In genomic region chr14:81169267-81169666, GRCh38 we compare ENCODE assay signal across 8 cellular contexts. TPM values are rescaled to one million over a fixed set of nuclear protein-coding genes. Genes with fewer than 3 reads are reported as not detected.
DNase-seq lines count a peak whose midpoint lies in the region; ATAC-seq, FAIRE-seq and TF ChIP-seq lines count a peak whose summit lies in the region.

No MANE protein-coding gene starts in this region.

- H2BK12ac ChIP-seq in mesenchymal stem cell (ENCODE audit: low read length in 2 of 2): no peak overlapping the region

- H3K36me3 ChIP-seq in K562 (ENCODE audit: control insufficient read depth, insufficient read depth, low read length) (no peaks in the 10 kb centered on the region), mesenchymal stem cell (ENCODE audit: control insufficient read depth in 1 of 2, insufficient read depth in 2 of 2, low read depth in 1 of 2, low read length in 2 of 2) (peaks cover 0 to 1% of the 10 kb centered on the region in 2 experiments), tibial artery (no peaks in the 10 kb centered on the region)

- no peak overlapping the region for H3K23ac ChIP-seq in mesenchymal stem cell (ENCODE audit: low read length in 2 of 2)

- no peak for ATAC-seq in activated T-cell treated with anti-CD3 and anti-CD28 coated beads, Interleukin-2, amount 50 U/mL, for 72 hours (replicated peaks in 1 of 2)
- ATAC-seq in K562: no peak
- no peak for ATAC-seq in GM21447 (IDR thresholded peaks at IDR 0.05; ENCODE audit: unreplicated experiment)

- H3K4me3 ChIP-seq in K562 (no peak overlapping the region), mesenchymal stem cell (ENCODE audit: insufficient read depth in 1 of 2, low read depth in 1 of 2, low read length in 2 of 2) (peak overlapping the region in 1 of 2 experiments; percentile 82), tibial artery (peak overlapping the region; percentile 61)

- no peak overlapping the region for H4K91ac ChIP-seq in mesenchymal stem cell (ENCODE audit: low read length)

- no peak for FAIRE-seq in K562 (lab: Jason Lieb, UNC)

- no peaks in the 10 kb centered on the region for H3K27me3 Mint-ChIP-seq in activated T-cell treated with anti-CD3 and anti-CD28 coated beads, Interleukin-2, amount 50 U/mL, for 72 hours (ENCODE audit: low read depth)

- 64% methylated on average over 4 of the region's 4 CpGs for WGBS in K562 (ENCODE audit: insufficient coverage, low coverage, missing lambda C conversion rate)
- 100% methylated on average over 3 of the region's 4 CpGs for WGBS in mesenchymal stem cell

- intact Hi-C loops in K562 (cut with micrococcal nuclease): no loop called here
- intact Hi-C loops in tibial artery (cut with DNase I; ENCODE audit: low total_unique reads): no loop called here

- no peaks in the 10 kb centered on the region for H4K20me1 ChIP-seq in K562 (replicated peaks; ENCODE audit: control insufficient read depth, insufficient read depth, low read length)

- TF ChIP-seq EP300 in K562 (IDR thresholded peaks at IDR 0.05; ENCODE audit: low read length): no peak

- H3K9ac ChIP-seq in K562 (ENCODE audit: insufficient read depth in 1 of 2, low read depth in 2 of 2, low read length in 2 of 2) (no peak overlapping the region), mesenchymal stem cell (ENCODE audit: low read length) (peak overlapping the region; percentile 85)

- H2AK5ac ChIP-seq in mesenchymal stem cell (ENCODE audit: low read length, severe bottlenecking): no peak overlapping the region

- H2BK5ac ChIP-seq in mesenchymal stem cell (ENCODE audit: low read depth, low read length, poor library complexity, severe bottlenecking): no peak overlapping the region

- H2BK120ac ChIP-seq in mesenchymal stem cell (ENCODE audit: low read depth, low read length): no peak overlapping the region

- CTCF ChIA-PET in K562 (lab: Yijun Ruan, JAX; ENCODE audit: low intra/inter-chr PET ratio): no interaction called here

- no peak overlapping the region for H3K27ac ChIP-seq in K562 (ENCODE audit: extremely low read depth, low read depth, low read length)
- no peak overlapping the region for H3K27ac ChIP-seq in mesenchymal stem cell (ENCODE audit: low read length, poor library complexity, severe bottlenecking)
- H3K27ac ChIP-seq in tibial artery: peak overlapping the region; percentile 86

- H2AFZ ChIP-seq in K562 (ENCODE audit: low read depth, low read length): peak overlapping the region; percentile 100
- no peak overlapping the region for H2AFZ ChIP-seq in mesenchymal stem cell (ENCODE audit: low read depth, low read length)

- H3K27ac Mint-ChIP-seq in activated T-cell treated with anti-CD3 and anti-CD28 coated beads, Interleukin-2, amount 50 U/mL, for 72 hours: peak overlapping the region; percentile 79

- TF ChIP-seq RAD21 in K562 (CRISPR knock-in tag; conservative IDR thresholded peaks at IDR 0.05 in 1 of 2, IDR thresholded peaks at IDR 0.05 in 1 of 2): no peak

- POLR2A ChIA-PET in K562 (lab: Yijun Ruan, JAX): interaction anchor here (0.7 kb wide), 1 partner anchor 216 kb away, joined by 3 read pairs; no protein-coding TSS in a partner anchor

- H3K79me1 ChIP-seq in mesenchymal stem cell (replicated peaks; ENCODE audit: low read length, poor library complexity, severe bottlenecking): peaks cover 2% of the 10 kb centered on the region

- H3K4me1 ChIP-seq in K562 (replicated peaks in 1 of 2; ENCODE audit: control insufficient read depth in 2 of 2, insufficient read depth in 2 of 2, low read length in 2 of 2) (peaks cover 4 to 8% of the 10 kb centered on the region in 2 experiments; a peak in 4 of 5 replicates), mesenchymal stem cell (ENCODE audit: control insufficient read depth, insufficient read depth, low read depth, low read length) (peaks cover 6% of the 10 kb centered on the region), tibial artery (peaks cover 0 to 13% (median 3%) of the 10 kb centered on the region in 4 donors)

- no peak for TF ChIP-seq POLR2A in K562 (conservative IDR thresholded peaks at IDR 0.05)

- H3K9me1 ChIP-seq in K562 (ENCODE audit: control insufficient read depth, insufficient read depth, low read length): no peaks in the 10 kb centered on the region

- H3K27me3 ChIP-seq in K562 (ENCODE audit: control insufficient read depth in 2 of 2, insufficient read depth in 2 of 2, low read length in 2 of 2): no peaks in the 10 kb centered on the region
- H3K27me3 ChIP-seq in mesenchymal stem cell (ENCODE audit: control insufficient read depth in 1 of 2, insufficient read depth in 1 of 2, low read length in 2 of 2): no peaks in the 10 kb centered on the region
- H3K27me3 ChIP-seq in tibial artery: no peaks in the 10 kb centered on the region

- no peak overlapping the region for H3K4ac ChIP-seq in mesenchymal stem cell (ENCODE audit: low read depth in 1 of 2, low read length in 2 of 2)

- H3K79me2 ChIP-seq in K562 (ENCODE audit: control insufficient read depth, insufficient read depth, low read length): no peaks in the 10 kb centered on the region

- H4K8ac ChIP-seq in mesenchymal stem cell (ENCODE audit: low read length): peak overlapping the region; percentile 98

- no peak for DNase-seq in activated T-cell treated with anti-CD3 and anti-CD28 coated beads, Interleukin-2, amount 50 U/mL, for 72 hours
- no peak for DNase-seq in activated T-cell treated with anti-CD3 and anti-CD28 coated beads for 4 hours
- no peak for DNase-seq in K562 (ENCODE audit: extremely low read depth in 1 of 4, low spot score in 3 of 4)
- no peak for DNase-seq in mesenchymal stem cell
- no peak for DNase-seq in tibial artery
- DNase-seq in stimulated activated CD4-positive, alpha-beta T cell treated with anti-CD3 and anti-CD28 coated beads, Interleukin-4, amount 100 ng/mL, for 4 hours: no peak
- no peak for DNase-seq in HCEC 1CT

- no peak overlapping the region for H2BK15ac ChIP-seq in mesenchymal stem cell (ENCODE audit: low read depth, poor library complexity, severe bottlenecking)

- peak overlapping the region; percentile 86 to 94 for H3K4me3 Mint-ChIP-seq in activated T-cell treated with anti-CD3 and anti-CD28 coated beads, Interleukin-2, amount 50 U/mL, for 72 hours

- BruUV-seq in K562 (replicated peaks; lab: Mats Ljungman, UMichigan): no TSS peak

- TF ChIP-seq CTCF in K562 (IDR thresholded peaks at IDR 0.05 in 2 of 3, conservative IDR thresholded peaks at IDR 0.05 in 1 of 3; ENCODE audit: insufficient read depth in 2 of 3, low read depth in 1 of 3, low read length in 3 of 3) (no peak), tibial artery (IDR thresholded peaks at IDR 0.05) (no peak)

- in situ Hi-C loops in K562 (cut with MboI): no loop called here

- peaks cover 25% of the 10 kb centered on the region for H3K4me1 Mint-ChIP-seq in activated T-cell treated with anti-CD3 and anti-CD28 coated beads, Interleukin-2, amount 50 U/mL, for 72 hours (ENCODE audit: low read depth)

- no peak overlapping the region for H3K14ac ChIP-seq in mesenchymal stem cell (ENCODE audit: low read length in 2 of 2)

- H3K4me2 ChIP-seq in K562 (ENCODE audit: insufficient read depth, low read length) (no peak overlapping the region), mesenchymal stem cell (ENCODE audit: low read length, poor library complexity, severe bottlenecking) (no peak overlapping the region)

- H3K9me3 Mint-ChIP-seq in activated T-cell treated with anti-CD3 and anti-CD28 coated beads, Interleukin-2, amount 50 U/mL, for 72 hours: no peaks in the 10 kb centered on the region

- H3K36me3 Mint-ChIP-seq in activated T-cell treated with anti-CD3 and anti-CD28 coated beads, Interleukin-2, amount 50 U/mL, for 72 hours (ENCODE audit: insufficient read depth in 2 of 2): no peaks in the 10 kb centered on the region

- H3K9me3 ChIP-seq in K562 (replicated peaks; ENCODE audit: control insufficient read depth, insufficient read depth, low read depth, low read length) (no peaks in the 10 kb centered on the region), mesenchymal stem cell (ENCODE audit: control insufficient read depth, low read length) (no peaks in the 10 kb centered on the region), tibial artery (no peaks in the 10 kb centered on the region)

- H3K18ac ChIP-seq in mesenchymal stem cell (ENCODE audit: low read depth in 1 of 2, low read length in 2 of 2): no peak overlapping the region

TF ChIP-seq in K562, 482 proteins besides CTCF, POLR2A, EP300 and RAD21:
- TF ChIP-seq XRCC4 (IDR thresholded peaks at IDR 0.05; ENCODE audit: extremely low read depth, insufficient read depth, insufficient read length) (no peak), DMBX1 (CRISPR knock-in tag; IDR thresholded peaks at IDR 0.05; ENCODE audit: borderline replicate concordance) (no peak), RBM25 (IDR thresholded peaks at IDR 0.05; ENCODE audit: low read depth, low read length, severe bottlenecking) (peak; percentile 79), BRCA1 (IDR thresholded peaks at IDR 0.05) (no peak), BRCA1 (CRISPR knock-in tag; IDR thresholded peaks at IDR 0.05) (no peak), BCOR (IDR thresholded peaks at IDR 0.05) (peak; percentile 57; the same call in 1 of the 2 replicates), ZNF197 (CRISPR knock-in tag; IDR thresholded peaks at IDR 0.05; ENCODE audit: low read depth) (no peak), ADNP (tag; IDR thresholded peaks at IDR 0.05) (peak; percentile 54; the same call in 1 of the 2 replicates), NR4A1 (CRISPR knock-in tag; IDR thresholded peaks at IDR 0.05) (no peak), NR4A1 (tag; IDR thresholded peaks at IDR 0.05) (no peak)

RNA-seq across cellular contexts. Expression of gene GTF2A1, which starts 51.5 kb away (rescaled TPM):
- total RNA-seq in activated T-cell treated with anti-CD3 and anti-CD28 coated beads, Interleukin-2, amount 50 U/mL, for 72 hours: 10 to 100 TPM; 52.3 to 58.6 TPM
- total RNA-seq in K562 (2011; cell fraction: chromatin; rRNA removed; ENCODE audit: low replicate concordance): 13.8 and 20.8 TPM in 2 replicates
- total RNA-seq in K562 (2011; cell fraction: nucleolus; rRNA removed): 3.3 and 5.3 TPM in 2 replicates
- 8.1 and 12.6 TPM in 2 replicates for total RNA-seq in K562 (2011; cell fraction: nucleoplasm; rRNA removed)
- 14.4 and 14.7 TPM in 2 replicates for total RNA-seq in K562 (2014; rRNA removed)
- 18.5 and 21.2 TPM in 2 replicates for total RNA-seq in K562 (2014; rRNA removed; fragmentation: Illumina TruSeq; extraction: Trizol)
- 16.4 and 18.0 TPM in 2 replicates for total RNA-seq in K562 (2015; rRNA removed; fragmentation: Illumina TruSeq; extraction: Trizol)
- 20.9 and 22.8 TPM in 2 replicates for total RNA-seq in K562 (2021)
- 21.9 and 23.6 TPM in 2 replicates for polyA plus RNA-seq in K562 (2011; rRNA removed)
- polyA plus RNA-seq in K562 (2011; cell fraction: cytosol; rRNA removed): 15.7 and 21.9 TPM in 2 replicates
- 12.3 and 14.5 TPM in 2 replicates for polyA plus RNA-seq in K562 (2011; cell fraction: nucleus; rRNA removed)
- polyA plus RNA-seq in K562 (2012): 8.3 and 10.1 TPM in 2 replicates
- polyA plus RNA-seq in K562 (2014; fragmentation: Illumina TruSeq; extraction: Trizol): 13.0 and 14.6 TPM in 2 replicates
- 1 to 10 TPM; 3.4 to 5.2 TPM for polyA plus RNA-seq in K562 (2014; fragmentation: Nextera tagmentation; extraction: Ambion mirVana)
- polyA plus RNA-seq in K562 (2014; rRNA removed): 12.9 and 15.5 TPM in 2 replicates
- 44.1 and 54.7 TPM in 2 replicates for polyA minus RNA-seq in K562 (2011; rRNA and poly(A)+ RNA removed)
- 18.2 and 35.0 TPM in 2 replicates for polyA minus RNA-seq in K562 (2011; cell fraction: cytosol; rRNA and poly(A)+ RNA removed)
- 4.4 and 8.8 TPM in 2 replicates for polyA minus RNA-seq in K562 (2011; cell fraction: nucleus; rRNA and poly(A)+ RNA removed)
- polyA plus RNA-seq in mesenchymal stem cell (2013, experiment 1 of 2): 18.2 TPM
- 19.9 TPM for polyA plus RNA-seq in mesenchymal stem cell (2013, experiment 2 of 2)

Comparison
In these comparisons a context has a peak if more than half of its experiments do, and no peak if none do; other contexts are left out.
1. H3K27ac ChIP-seq: peak in tibial artery (2 of 2); none in K562 (single experiment) and mesenchymal stem cell (single experiment).